Comparison of ENCODE assay signal across 8 cellular contexts in the genomic region with DNA sequence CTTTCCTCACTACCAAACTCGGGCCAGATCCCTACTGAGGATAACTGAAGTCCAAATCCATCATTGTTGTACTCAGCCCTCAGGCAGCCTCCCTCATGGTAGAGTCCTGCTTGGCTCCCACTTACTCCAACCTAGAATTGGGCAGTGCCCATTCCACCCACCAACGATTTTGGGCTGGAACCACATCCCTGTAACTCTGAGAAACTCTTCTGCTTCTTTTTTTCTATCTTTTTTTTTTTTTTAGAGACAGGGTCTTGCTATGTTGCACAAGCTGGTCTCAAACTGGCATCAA. TPM values are rescaled to one million over a fixed set of nuclear protein-coding genes. Genes with fewer than 3 reads are reported as not detected.
DNase-seq lines count a peak whose midpoint lies in the region; ATAC-seq and TF ChIP-seq lines count a peak whose summit lies in the region.

No MANE protein-coding gene starts in this region.

- peaks cover 65% of the 10 kb centered on the region for H3K36me3 Mint-ChIP-seq in activated T-cell treated with anti-CD3 and anti-CD28 coated beads, Interleukin-2, amount 50 U/mL, for 24 hours (ENCODE audit: low read depth)

- TF ChIP-seq CTCF in ascending aorta (IDR thresholded peaks at IDR 0.05) = no peak
- TF ChIP-seq CTCF in right lobe of liver (IDR thresholded peaks at IDR 0.05) = no peak
- TF ChIP-seq CTCF in thyroid gland (IDR thresholded peaks at IDR 0.05) = no peak

- no peaks in the 10 kb centered on the region for H3K9me3 ChIP-seq in ascending aorta
- H3K9me3 ChIP-seq in right lobe of liver = no peaks in the 10 kb centered on the region
- no peaks in the 10 kb centered on the region for H3K9me3 ChIP-seq in thyroid gland

- no peaks in the 10 kb centered on the region for H3K27me3 ChIP-seq in ascending aorta
- H3K27me3 ChIP-seq in right lobe of liver = no peaks in the 10 kb centered on the region
- H3K27me3 ChIP-seq in thyroid gland = no peaks in the 10 kb centered on the region

- H3K27ac Mint-ChIP-seq in activated T-cell treated with anti-CD3 and anti-CD28 coated beads, Interleukin-2, amount 50 U/mL, for 24 hours = peak overlapping the region; percentile 92

- H3K4me1 ChIP-seq in ascending aorta (peaks cover 7 to 21% of the 10 kb centered on the region in 2 donors), right lobe of liver (peaks cover 0 to 6% (median 3%) of the 10 kb centered on the region in 4 donors), thyroid gland (peaks cover 15 to 19% of the 10 kb centered on the region in 2 donors)

- intact Hi-C loops in ascending aorta (cut with DNase I) (loop anchor here (10.0 kb wide), 2 partner anchors 423 to 587 kb away; a partner anchor contains a TSS), right lobe of liver (cut with DNase I) (no loop called here), thyroid gland (cut with DNase I) (no loop called here)

- H3K4me3 Mint-ChIP-seq in activated T-cell treated with anti-CD3 and anti-CD28 coated beads, Interleukin-2, amount 50 U/mL, for 24 hours = peak overlapping the region; percentile 96

- peak overlapping the region; percentile 74 to 91 for H3K4me3 ChIP-seq in ascending aorta
- peak overlapping the region; percentile 77 to 93 (median 80) for H3K4me3 ChIP-seq in right lobe of liver
- peak overlapping the region in 2 of 3 donors; percentile 76 to 84 for H3K4me3 ChIP-seq in thyroid gland (replicated peaks in 1 of 3)

- DNase-seq in activated T-cell treated with anti-CD3 and anti-CD28 coated beads, Interleukin-2, amount 50 U/mL, for 24 hours = no peak
- DNase-seq in activated T-cell treated with anti-CD3 and anti-CD28 coated beads for 4 hours (no peak), ascending aorta (ENCODE audit: low spot score in 2 of 2) (no peak), right lobe of liver (no peak), thyroid gland (no peak), NCI-H2227 treated with DMSO at 0.1 percent for 48 hours (lab: John Stamatoyannopoulos, UW) (no peak), NCI-H748 treated with DMSO at 0.1 percent for 48 hours (lab: John Stamatoyannopoulos, UW) (no peak)

- no peak for TF ChIP-seq POLR2A in right lobe of liver (IDR thresholded peaks at IDR 0.05)
- TF ChIP-seq POLR2A in thyroid gland (IDR thresholded peaks at IDR 0.05) = no peak

- H3K27me3 Mint-ChIP-seq in activated T-cell treated with anti-CD3 and anti-CD28 coated beads, Interleukin-2, amount 50 U/mL, for 24 hours = no peaks in the 10 kb centered on the region

- H3K27ac ChIP-seq in ascending aorta = peak overlapping the region; percentile 95
- H3K27ac ChIP-seq in right lobe of liver = peak overlapping the region; percentile 85 to 93 (median 89)
- H3K27ac ChIP-seq in thyroid gland = peak overlapping the region in 2 of 3 donors; percentile 88 to 94

- H3K36me3 ChIP-seq in ascending aorta (peaks cover 43 to 46% of the 10 kb centered on the region in 2 donors), right lobe of liver (peaks cover 0 to 43% (median 19%) of the 10 kb centered on the region in 4 donors), thyroid gland (peaks cover 31 to 34% of the 10 kb centered on the region in 2 donors)

- H3K9me3 Mint-ChIP-seq in activated T-cell treated with anti-CD3 and anti-CD28 coated beads, Interleukin-2, amount 50 U/mL, for 24 hours = no peaks in the 10 kb centered on the region

- 32% methylated on average over 2 of the region's 2 CpGs for WGBS in right lobe of liver (ENCODE audit: insufficient coverage, low coverage, low lambda C conversion rate, missing lambda C conversion rate)
- 13 to 19% methylated on average over 2 of the region's 2 CpGs for WGBS in thyroid gland, 2 donors

- no peak for ATAC-seq in right lobe of liver
- no peak for ATAC-seq in GM18870 (IDR thresholded peaks at IDR 0.05; ENCODE audit: unreplicated experiment)

- H3K4me1 Mint-ChIP-seq in activated T-cell treated with anti-CD3 and anti-CD28 coated beads, Interleukin-2, amount 50 U/mL, for 24 hours (ENCODE audit: low read depth) = peaks cover 38% of the 10 kb centered on the region

RNA-seq across cellular contexts. Expression of a gene that starts 1.2 kb away (rescaled TPM):
- total RNA-seq in ascending aorta (124 TPM), right lobe of liver (10 to 100 TPM; 12.8 to 23.0 (median 17.6) TPM), thyroid gland (10 to 100 TPM; 26.5 to 44.7 (median 34.7) TPM)

RNA-seq across cellular contexts. Expression of a gene that starts 6.3 kb away (rescaled TPM):
- 26.8 TPM for total RNA-seq in ascending aorta
- 10 to 100 TPM; 13.0 to 26.2 (median 20.9) TPM for total RNA-seq in right lobe of liver
- total RNA-seq in thyroid gland = 10 to 100 TPM; 35.6 to 56.8 (median 42.1) TPM

RNA-seq across cellular contexts. Expression of a gene that starts 41.8 kb away (rescaled TPM):
- total RNA-seq in ascending aorta = 7.0 TPM
- total RNA-seq in right lobe of liver = 1 to 10 TPM; 3.9 to 5.8 (median 4.4) TPM
- 10 to 100 TPM in 3 of 4 donors, 1 to 10 TPM in 1; 9.7 to 14.7 (median 11.8) TPM for total RNA-seq in thyroid gland

RNA-seq across cellular contexts. Expression of a gene that starts 47.0 kb away (rescaled TPM):
- 24.5 TPM for total RNA-seq in ascending aorta
- 10 to 100 TPM; 12.1 to 31.3 (median 22.6) TPM for total RNA-seq in right lobe of liver
- 10 to 100 TPM; 32.9 to 57.7 (median 50.7) TPM for total RNA-seq in thyroid gland
